Comparison of ENCODE assay signal across 27 cellular contexts in the genomic region with DNA sequence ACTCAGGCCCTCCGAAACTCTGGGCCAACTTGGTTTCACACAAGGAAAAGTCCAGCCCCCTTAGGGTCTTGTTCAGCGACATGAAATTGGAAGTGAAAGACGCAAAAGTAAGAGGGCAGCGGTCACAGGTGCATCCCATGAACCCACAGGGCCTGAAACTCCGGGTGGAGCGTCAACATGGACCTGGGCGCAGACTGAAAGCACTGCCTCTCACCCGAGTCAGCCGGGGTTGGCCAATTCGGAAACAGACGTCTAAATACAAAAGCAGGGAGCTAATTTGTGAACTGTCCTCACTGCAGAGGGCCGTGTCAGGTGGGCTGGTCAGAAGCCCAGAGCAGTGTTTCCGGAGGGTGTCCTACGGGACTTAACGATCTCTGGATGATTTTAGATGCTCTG. TPM values are rescaled to one million over a fixed set of nuclear protein-coding genes. Genes with fewer than 3 reads are reported as not detected.
DNase-seq lines count a peak whose midpoint lies in the region; ATAC-seq, FAIRE-seq and TF ChIP-seq lines count a peak whose summit lies in the region.
"Had no signal": no experiment of that assay in that cellular context is flagged by ENCODE, and none has a peak within 500 bp of the region (broad histone marks: within the 10 kb centered on the region; RNA-seq: fewer than 3 reads in every experiment).

No MANE protein-coding gene starts in this region.

- peaks cover 8% of the 10 kb centered on the region for H3K36me3 Mint-ChIP-seq in endodermal cell (ENCODE audit: low read depth)
- H3K36me3 Mint-ChIP-seq in activated T-helper 17 cell treated with anti-CD3 and anti-CD28 coated beads, Interleukin-2, amount 50 U/mL, for 72 hours (ENCODE audit: low read depth), result no peaks in the 10 kb centered on the region

- intact Hi-C loops in HepG2 (cut with micrococcal nuclease; ENCODE audit: unreplicated experiment), result no loop called here
- intact Hi-C loops in right lobe of liver (cut with DNase I), result no loop called here

- no peaks in the 10 kb centered on the region for H3K27me3 Mint-ChIP-seq in endodermal cell (ENCODE audit: insufficient read depth)
- no peaks in the 10 kb centered on the region for H3K27me3 Mint-ChIP-seq in activated T-helper 17 cell treated with anti-CD3 and anti-CD28 coated beads, Interleukin-2, amount 50 U/mL, for 72 hours
- H3K27me3 Mint-ChIP-seq: CD4-positive, alpha-beta memory T cell had no signal

- TF ChIP-seq POLR2A in HepG2 (IDR thresholded peaks at IDR 0.05; ENCODE audit: insufficient read depth in 1 of 2, low read depth in 2 of 2, low read length in 2 of 2) (no peak), right lobe of liver (IDR thresholded peaks at IDR 0.05) (no peak)

- no TSS peak for BruUV-seq in HepG2 (replicated peaks; lab: Mats Ljungman, UMichigan)

- no peaks in the 10 kb centered on the region for H3K4me1 Mint-ChIP-seq in endodermal cell
- H3K4me1 Mint-ChIP-seq in activated T-helper 17 cell treated with anti-CD3 and anti-CD28 coated beads, Interleukin-2, amount 50 U/mL, for 72 hours, result peaks cover 3% of the 10 kb centered on the region
- H3K4me1 Mint-ChIP-seq: CD4-positive, alpha-beta memory T cell had no signal

- H3K36me3 ChIP-seq in HepG2 (replicated peaks in 1 of 2; ENCODE audit: control insufficient read depth in 1 of 2, insufficient read depth in 2 of 2, low read length in 2 of 2) (no peaks in the 10 kb centered on the region), right lobe of liver (no peaks in the 10 kb centered on the region), endodermal cell (ENCODE audit: control insufficient read depth, insufficient read depth, low read length) (no peaks in the 10 kb centered on the region), skeletal muscle tissue (ENCODE audit: control insufficient read depth in 3 of 3, insufficient read depth in 3 of 3, low read length in 3 of 3) (peaks cover 47 to 56% (median 51%) of the 10 kb centered on the region in 3 donors), SK-N-SH (replicated peaks in 1 of 2; ENCODE audit: control insufficient read depth in 1 of 2, insufficient read depth in 2 of 2, low read length in 1 of 2) (no peaks in the 10 kb centered on the region)
- H3K36me3 ChIP-seq: SJSA1 had no signal

- no peak for TF ChIP-seq EP300 in HepG2 (IDR thresholded peaks at IDR 0.05; ENCODE audit: low read depth in 2 of 2, low read length in 2 of 2)
- TF ChIP-seq EP300 in HepG2 (CRISPR knock-in tag; IDR thresholded peaks at IDR 0.05; ENCODE audit: borderline replicate concordance), result no peak
- no peak for TF ChIP-seq EP300 in SK-N-SH (IDR thresholded peaks at IDR 0.05; ENCODE audit: borderline replicate concordance in 1 of 2, low read depth in 1 of 2, low read length in 1 of 2)

- H3K9me2 ChIP-seq in SK-N-SH, result no peaks in the 10 kb centered on the region

- no peaks in the 10 kb centered on the region for H3K9me3 Mint-ChIP-seq in endodermal cell
- H3K9me3 Mint-ChIP-seq in activated T-helper 17 cell treated with anti-CD3 and anti-CD28 coated beads, Interleukin-2, amount 50 U/mL, for 72 hours, result no peaks in the 10 kb centered on the region

- DNase-seq in HepG2 (ENCODE audit: low spot score), result no peak
- DNase-seq in right lobe of liver, result no peak
- DNase-seq in RPMI8226, result peak; percentile 83
- DNase-seq in endodermal cell, result peak; percentile 44
- no peak for DNase-seq in SK-N-SH
- DNase-seq: C1 segment of cervical spinal cord; Caco-2; CD4-positive, alpha-beta memory T cell; GOT3; Karpas-422; NCI-H1092 treated with DMSO at 0.1 percent for 48 hours; NCI-H1436; NCI-H187; NCI-H2107; NCI-H446; NCI-H524 treated with DMSO at 0.1 percent for 48 hours; NCI-H774; NK-92 treated with Interleukin-12 subunit alpha and Interleukin-12 subunit beta, amount 100 ng/mL, for 24 hours had no signal

- H3K27ac ChIP-seq in HepG2 (ENCODE audit: extremely low read length, insufficient read depth, low read length) (no peak overlapping the region), right lobe of liver (no peak overlapping the region), endodermal cell (ENCODE audit: low read depth, low read length) (no peak overlapping the region), skeletal muscle tissue (ENCODE audit: low read depth, low read length) (peak overlapping the region; percentile 19), SK-N-SH (ENCODE audit: low read depth in 2 of 2, low read length in 1 of 2) (no peak overlapping the region)
- H3K27ac ChIP-seq: HL-60, SJSA1 had no signal

- no peak overlapping the region for H2AFZ ChIP-seq in HepG2 (ENCODE audit: low read length)
- H2AFZ ChIP-seq in SK-N-SH (ENCODE audit: low read depth), result no peak overlapping the region

- ATAC-seq in HepG2, result no peak
- no peak for ATAC-seq in right lobe of liver
- ATAC-seq in GM21381 (IDR thresholded peaks at IDR 0.05; ENCODE audit: unreplicated experiment), result no peak
- ATAC-seq in activated T-helper 17 cell treated with anti-CD3 and anti-CD28 coated beads, Interleukin-2, amount 50 U/mL, for 72 hours (replicated peaks), result no peak
- ATAC-seq: GM12878, HCT116, Right ventricle myocardium inferior had no signal

- no peaks in the 10 kb centered on the region for H3F3A ChIP-seq in SK-N-SH (replicated peaks; ENCODE audit: insufficient read depth)

- peaks cover 6 to 61% of the 10 kb centered on the region in 2 experiments for H3K27me3 ChIP-seq in HepG2 (ENCODE audit: control insufficient read depth in 1 of 2, insufficient read depth in 2 of 2, low read length in 2 of 2)
- H3K27me3 ChIP-seq in right lobe of liver, result no peaks in the 10 kb centered on the region
- no peaks in the 10 kb centered on the region for H3K27me3 ChIP-seq in endodermal cell (ENCODE audit: control insufficient read depth, insufficient read depth, low read length, poor library complexity, severe bottlenecking)
- H3K27me3 ChIP-seq in skeletal muscle tissue (ENCODE audit: control insufficient read depth in 3 of 3, insufficient read depth in 3 of 3, low read length in 3 of 3), result no peaks in the 10 kb centered on the region
- no peaks in the 10 kb centered on the region for H3K27me3 ChIP-seq in SK-N-SH (ENCODE audit: insufficient read depth)
- H3K27me3 ChIP-seq: SJSA1 had no signal

- H3K4me1 ChIP-seq in HepG2 (ENCODE audit: insufficient read depth, low read length) (peaks cover 21% of the 10 kb centered on the region), right lobe of liver (no peaks in the 10 kb centered on the region), endodermal cell (ENCODE audit: control insufficient read depth, insufficient read depth, low read length) (no peaks in the 10 kb centered on the region), skeletal muscle tissue (ENCODE audit: control insufficient read depth in 3 of 3, insufficient read depth in 3 of 3, low read length in 3 of 3) (peaks cover 0 to 5% (median 0%) of the 10 kb centered on the region in 3 donors), SK-N-SH (ENCODE audit: control insufficient read depth in 1 of 2, insufficient read depth in 2 of 2, low read depth in 1 of 2, low read length in 1 of 2) (peaks cover 0 to 14% of the 10 kb centered on the region in 2 experiments; a peak in 2 of 4 replicates)

- POLR2A ChIA-PET in HepG2 (lab: Yijun Ruan, JAX), result no interaction called here
- POLR2A ChIA-PET in SK-N-SH (lab: Yijun Ruan, JAX), result no interaction called here

- H3K4me2 ChIP-seq in HepG2 (ENCODE audit: low read depth, low read length), result peak overlapping the region; percentile 54
- no peak overlapping the region for H3K4me2 ChIP-seq in SK-N-SH

- no peaks in the 10 kb centered on the region for H3K9me3 ChIP-seq in HepG2 (ENCODE audit: low read length)
- H3K9me3 ChIP-seq in right lobe of liver, result no peaks in the 10 kb centered on the region
- no peaks in the 10 kb centered on the region for H3K9me3 ChIP-seq in endodermal cell (ENCODE audit: control insufficient read depth, low read length)
- H3K9me3 ChIP-seq in skeletal muscle tissue (ENCODE audit: control insufficient read depth in 3 of 3, low read length in 3 of 3), result no peaks in the 10 kb centered on the region
- H3K9me3 ChIP-seq in SK-N-SH, result no peaks in the 10 kb centered on the region
- H3K9me3 ChIP-seq: Caco-2, SJSA1 had no signal

- H3K9ac ChIP-seq in HepG2 (ENCODE audit: insufficient read depth, low read depth, low read length) (no peak overlapping the region), endodermal cell (ENCODE audit: extremely low read depth, low read length, poor library complexity, severe bottlenecking) (no peak overlapping the region), skeletal muscle tissue (ENCODE audit: low read depth in 1 of 3, low read length in 3 of 3) (no peak overlapping the region), SK-N-SH (no peak overlapping the region)

- H3K79me2 ChIP-seq in HepG2 (ENCODE audit: insufficient read depth, low read length) (no peaks in the 10 kb centered on the region), SK-N-SH (ENCODE audit: insufficient read depth) (no peaks in the 10 kb centered on the region)

- 32% methylated on average over 15 of the region's 15 CpGs for WGBS in HepG2 (ENCODE audit: low lambda C conversion rate)
- WGBS in right lobe of liver (ENCODE audit: insufficient coverage, low coverage, low lambda C conversion rate, missing lambda C conversion rate), result 93% methylated on average over 11 of the region's 15 CpGs
- 91 to 93% methylated on average over 15 of the region's 15 CpGs for WGBS in endodermal cell (ENCODE audit: insufficient coverage in 1 of 2, insufficient read length in 1 of 2), 2 experiments
- WGBS in SK-N-SH (ENCODE audit: low lambda C conversion rate), result 85% methylated on average over 15 of the region's 15 CpGs

- H3K4me3 Mint-ChIP-seq in endodermal cell, result no peak overlapping the region
- no peak overlapping the region for H3K4me3 Mint-ChIP-seq in activated T-helper 17 cell treated with anti-CD3 and anti-CD28 coated beads, Interleukin-2, amount 50 U/mL, for 72 hours
- H3K4me3 Mint-ChIP-seq: CD4-positive, alpha-beta memory T cell had no signal

- H3K27ac Mint-ChIP-seq in endodermal cell, result no peak overlapping the region
- H3K27ac Mint-ChIP-seq in activated T-helper 17 cell treated with anti-CD3 and anti-CD28 coated beads, Interleukin-2, amount 50 U/mL, for 72 hours, result no peak overlapping the region
- H3K27ac Mint-ChIP-seq: CD4-positive, alpha-beta memory T cell had no signal

- no peak for FAIRE-seq in HepG2 (lab: Jason Lieb, UNC)
- FAIRE-seq: G401.6, GM12878 had no signal

- CTCF ChIA-PET in HepG2 (lab: Yijun Ruan, JAX; ENCODE audit: low intra/inter-chr PET ratio, low total read pairs), result no interaction called here
- CTCF ChIA-PET in SK-N-SH (lab: Yijun Ruan, JAX), result no interaction called here

- TF ChIP-seq CTCF in HepG2 (CRISPR knock-in tag; IDR thresholded peaks at IDR 0.05) (no peak), right lobe of liver (IDR thresholded peaks at IDR 0.05) (no peak), endodermal cell (conservative IDR thresholded peaks at IDR 0.05) (no peak), SK-N-SH (IDR thresholded peaks at IDR 0.05) (no peak)

- H3K4me3 ChIP-seq in HepG2 (replicated peaks in 1 of 3; ENCODE audit: insufficient read depth in 1 of 3, low read depth in 2 of 3, low read length in 3 of 3), result peak overlapping the region in 1 of 3 experiments; percentile 15; a peak in 1 of 6 replicates
- no peak overlapping the region for H3K4me3 ChIP-seq in right lobe of liver
- no peak overlapping the region for H3K4me3 ChIP-seq in endodermal cell (ENCODE audit: low read length)
- no peak overlapping the region for H3K4me3 ChIP-seq in skeletal muscle tissue (ENCODE audit: low read length in 3 of 3)
- H3K4me3 ChIP-seq in SK-N-SH (ENCODE audit: low read depth in 2 of 2, low read length in 1 of 2), result no peak overlapping the region
- H3K4me3 ChIP-seq: GM12878, SJSA1 had no signal

- TF ChIP-seq RAD21 in HepG2 (CRISPR knock-in tag; IDR thresholded peaks at IDR 0.05) (no peak), SK-N-SH (IDR thresholded peaks at IDR 0.05; ENCODE audit: low read length) (no peak)

- in situ Hi-C loops in HepG2 (cut with HindIII; ENCODE audit: extremely low pct_ligation_motif_present, low pct_unique_long_range_greater_than_20kb), result no loop called here

- H4K20me1 ChIP-seq in HepG2 (ENCODE audit: insufficient read depth, low read length) (no peaks in the 10 kb centered on the region), SK-N-SH (ENCODE audit: insufficient read depth) (no peaks in the 10 kb centered on the region)

RNA-seq across cellular contexts. Expression of gene ADPRHL1, which starts 26.7 kb away (rescaled TPM):
- total RNA-seq in HepG2 (2016; rRNA removed; fragmentation: Illumina TruSeq; extraction: Trizol), result 0.34 and 0.40 TPM in 2 replicates
- 0.18 and 0.30 TPM in 2 replicates for total RNA-seq in HepG2 (2016; cell fraction: cytosol; rRNA removed; fragmentation: Illumina TruSeq; extraction: Trizol; ENCODE audit: low read depth)
- total RNA-seq in HepG2 (2016; cell fraction: insoluble cytoplasmic fraction; rRNA removed; fragmentation: Illumina TruSeq; extraction: Trizol), result 0.37 and 0.50 TPM in 2 replicates
- 0.62 TPM in 2 replicates for total RNA-seq in HepG2 (2016; cell fraction: membrane; rRNA removed; fragmentation: Illumina TruSeq; extraction: Trizol)
- 0.44 and 0.68 TPM in 2 replicates for total RNA-seq in HepG2 (2016; cell fraction: nucleus; rRNA removed; fragmentation: Illumina TruSeq; extraction: Trizol)
- 0.34 and 0.65 TPM in 2 replicates for polyA plus RNA-seq in HepG2 (2011; rRNA removed)
- polyA plus RNA-seq in HepG2 (2011; cell fraction: cytosol; rRNA removed), result 0.48 and 0.72 TPM in 2 replicates
- polyA plus RNA-seq in HepG2 (2011; cell fraction: nucleus; rRNA removed), result 0.47 and 0.61 TPM in 2 replicates
- 0.56 and 0.63 TPM in 2 replicates for polyA plus RNA-seq in HepG2 (2012)
- 0.46 and 0.52 TPM in 2 replicates for polyA plus RNA-seq in HepG2 (2016; cell fraction: cytosol; fragmentation: Illumina TruSeq; extraction: Trizol; ENCODE audit: low read depth)
- polyA plus RNA-seq in HepG2 (2016; cell fraction: insoluble cytoplasmic fraction; fragmentation: Illumina TruSeq; extraction: Trizol; ENCODE audit: low read depth), result 0.41 and 0.65 TPM in 2 replicates
- 0.74 and 1.2 TPM in 2 replicates for polyA plus RNA-seq in HepG2 (2016; cell fraction: membrane; fragmentation: Illumina TruSeq; extraction: Trizol; ENCODE audit: low read depth)
- 1.1 and 1.6 TPM in 2 replicates for polyA plus RNA-seq in HepG2 (2016; cell fraction: nucleus; fragmentation: Illumina TruSeq; extraction: Trizol; ENCODE audit: insufficient read depth, low read depth)
- polyA minus RNA-seq in HepG2 (2011; rRNA and poly(A)+ RNA removed; ENCODE audit: low replicate concordance), result 0.66 and 3.3 TPM in 2 replicates
- polyA minus RNA-seq in HepG2 (2011; cell fraction: cytosol; rRNA and poly(A)+ RNA removed), result 0.30 TPM in 1 of 2 replicates, not detected in the other
- polyA minus RNA-seq in HepG2 (2011; cell fraction: nucleus; rRNA and poly(A)+ RNA removed), result 0.64 and 0.87 TPM in 2 replicates
- 1 to 10 TPM in 4 of 6 experiments, under 1 TPM in 2; 0.37 to 1.7 (median 1.1) TPM for total RNA-seq in right lobe of liver
- total RNA-seq in endodermal cell, result 1 to 10 TPM; 1.6 to 2.9 TPM
- 2.7 TPM for polyA plus RNA-seq in endodermal cell (2013, experiment 1 of 2)
- polyA plus RNA-seq in endodermal cell (2013, experiment 2 of 2), result 3.2 TPM
- 124 TPM for total RNA-seq in skeletal muscle tissue
- polyA plus RNA-seq in SK-N-SH (2012; rRNA removed), result 1.0 and 1.2 TPM in 2 replicates
- polyA plus RNA-seq in SK-N-SH (2012; cell fraction: cytosol; rRNA removed), result 0.64 and 0.81 TPM in 2 replicates
- 4.6 and 4.9 TPM in 2 replicates for polyA plus RNA-seq in SK-N-SH (2012; cell fraction: nucleus; rRNA removed)
- under 1 TPM; 0.40 to 0.69 TPM for total RNA-seq in activated T-helper 17 cell treated with anti-CD3 and anti-CD28 coated beads, Interleukin-2, amount 50 U/mL, for 72 hours

Comparison
In these comparisons a context has a peak if more than half of its experiments do, and no peak if none do; other contexts are left out.
1. DNase-seq: peak in RPMI8226 (single experiment) and endodermal cell (single experiment); none in HepG2 (single experiment), right lobe of liver (0 of 3) and SK-N-SH (single experiment).
2. RNA of gene ADPRHL1, which starts 26.7 kb away (total RNA-seq): 124 TPM in skeletal muscle tissue (single experiment); 1.6 to 2.9 TPM in endodermal cell, 0.37 to 1.7 TPM in right lobe of liver, 0.40 to 0.69 TPM in activated T-helper 17 cell treated with anti-CD3 and anti-CD28 coated beads, Interleukin-2, amount 50 U/mL, for 72 hours and 0.18 to 0.68 TPM in HepG2; every median in the first group is over 10 times any median in the second.
3. Of the 25 proteins assayed by ChIP-seq in both HepG2 and SK-N-SH: peak only in HepG2: MAX; only in SK-N-SH: none; in both: none; in neither: 24.